In genomic region chr9:135359764-135360163, GRCh38 we compare ENCODE assay signal across 20 cellular contexts.
"Had no signal": no experiment of that assay in that cellular context is flagged by ENCODE, and none has a peak within 500 bp of the region (broad histone marks: within the 10 kb centered on the region; RNA-seq: fewer than 3 reads in every experiment).

No MANE protein-coding gene starts in this region.

- H3K9me3 ChIP-seq: esophagus muscularis mucosa, gastrocnemius medialis, heart right ventricle, testis, upper lobe of right lung, vagina had no signal

- H3K36me3 Mint-ChIP-seq: naive thymus-derived CD4-positive, alpha-beta T cell; stimulated activated naive B cell treated with anti-CD40 and anti-IgM and Interleukin-4, amounts not matched to agents 10 μg/mL and 1 μg/mL and 100 μg/mL, for 72 hours had no signal

- H3K9me3 Mint-ChIP-seq: effector memory CD8-positive, alpha-beta T cell; neural crest cell had no signal

- H3K4me1 Mint-ChIP-seq: neural crest cell; stimulated activated naive B cell treated with anti-CD40 and anti-IgM and Interleukin-4, amounts not matched to agents 10 μg/mL and 1 μg/mL and 100 μg/mL, for 72 hours; stimulated activated naive CD8-positive, alpha-beta T cell treated with anti-CD3 and anti-CD28 coated beads, Interleukin-15, amount 100 ng/mL, for 72 hours had no signal

- H3K4me3 ChIP-seq: esophagus muscularis mucosa, gastrocnemius medialis, heart right ventricle, testis, tibial nerve, upper lobe of right lung, vagina had no signal

- H3K27me3 Mint-ChIP-seq: stimulated activated naive CD8-positive, alpha-beta T cell treated with anti-CD3 and anti-CD28 coated beads, Interleukin-15, amount 100 ng/mL, for 72 hours had no signal

- H3K27ac ChIP-seq: epithelial cell of prostate, esophagus muscularis mucosa, gastrocnemius medialis, heart right ventricle, testis, tibial nerve, upper lobe of right lung, vagina had no signal

- ATAC-seq: effector memory CD8-positive, alpha-beta T cell; gastrocnemius medialis; heart right ventricle; naive thymus-derived CD4-positive, alpha-beta T cell; sciatic nerve; stimulated activated naive B cell treated with anti-CD40 and anti-IgM and Interleukin-4, amounts not matched to agents 10 μg/mL and 1 μg/mL and 100 μg/mL, for 72 hours; stimulated activated naive CD8-positive, alpha-beta T cell treated with anti-CD3 and anti-CD28 coated beads, Interleukin-15, amount 100 ng/mL, for 72 hours; upper lobe of right lung had no signal

- DNase-seq: effector memory CD8-positive, alpha-beta T cell; gastrocnemius medialis; heart right ventricle; hypothalamus; kidney glomerular epithelial cell; mammary epithelial cell; naive thymus-derived CD4-positive, alpha-beta T cell; posterior cingulate gyrus; stimulated activated CD4-positive, alpha-beta T cell treated with anti-CD3 and anti-CD28 coated beads, Interleukin-2, amount 100 ng/mL, for 24 hours; stimulated activated CD4-positive, alpha-beta T cell treated with anti-CD3 and anti-CD28 coated beads, Interleukin-4, amount 100 ng/mL, for 4 hours; stimulated activated naive B cell treated with anti-CD40 and anti-IgM and Interleukin-4, amounts not matched to agents 10 μg/mL and 1 μg/mL and 100 μg/mL, for 72 hours; stimulated activated naive CD8-positive, alpha-beta T cell treated with anti-CD3 and anti-CD28 coated beads, Interleukin-15, amount 100 ng/mL, for 72 hours; testis; upper lobe of right lung had no signal

- H3K4me3 Mint-ChIP-seq: effector memory CD8-positive, alpha-beta T cell; neural crest cell; stimulated activated naive B cell treated with anti-CD40 and anti-IgM and Interleukin-4, amounts not matched to agents 10 μg/mL and 1 μg/mL and 100 μg/mL, for 72 hours; stimulated activated naive CD8-positive, alpha-beta T cell treated with anti-CD3 and anti-CD28 coated beads, Interleukin-15, amount 100 ng/mL, for 72 hours had no signal

- H3K36me3 ChIP-seq: esophagus muscularis mucosa, gastrocnemius medialis, heart right ventricle, tibial nerve, upper lobe of right lung, vagina had no signal

- H3K4me1 ChIP-seq: esophagus muscularis mucosa, gastrocnemius medialis, heart right ventricle, testis, tibial nerve, upper lobe of right lung, vagina had no signal

- H3K27ac Mint-ChIP-seq: stimulated activated naive B cell treated with anti-CD40 and anti-IgM and Interleukin-4, amounts not matched to agents 10 μg/mL and 1 μg/mL and 100 μg/mL, for 72 hours; stimulated activated naive CD8-positive, alpha-beta T cell treated with anti-CD3 and anti-CD28 coated beads, Interleukin-15, amount 100 ng/mL, for 72 hours had no signal

- H3K27me3 ChIP-seq: testis, tibial nerve, upper lobe of right lung, vagina had no signal
